8 cellular contexts compared by ENCODE assay signal in the genomic region with DNA sequence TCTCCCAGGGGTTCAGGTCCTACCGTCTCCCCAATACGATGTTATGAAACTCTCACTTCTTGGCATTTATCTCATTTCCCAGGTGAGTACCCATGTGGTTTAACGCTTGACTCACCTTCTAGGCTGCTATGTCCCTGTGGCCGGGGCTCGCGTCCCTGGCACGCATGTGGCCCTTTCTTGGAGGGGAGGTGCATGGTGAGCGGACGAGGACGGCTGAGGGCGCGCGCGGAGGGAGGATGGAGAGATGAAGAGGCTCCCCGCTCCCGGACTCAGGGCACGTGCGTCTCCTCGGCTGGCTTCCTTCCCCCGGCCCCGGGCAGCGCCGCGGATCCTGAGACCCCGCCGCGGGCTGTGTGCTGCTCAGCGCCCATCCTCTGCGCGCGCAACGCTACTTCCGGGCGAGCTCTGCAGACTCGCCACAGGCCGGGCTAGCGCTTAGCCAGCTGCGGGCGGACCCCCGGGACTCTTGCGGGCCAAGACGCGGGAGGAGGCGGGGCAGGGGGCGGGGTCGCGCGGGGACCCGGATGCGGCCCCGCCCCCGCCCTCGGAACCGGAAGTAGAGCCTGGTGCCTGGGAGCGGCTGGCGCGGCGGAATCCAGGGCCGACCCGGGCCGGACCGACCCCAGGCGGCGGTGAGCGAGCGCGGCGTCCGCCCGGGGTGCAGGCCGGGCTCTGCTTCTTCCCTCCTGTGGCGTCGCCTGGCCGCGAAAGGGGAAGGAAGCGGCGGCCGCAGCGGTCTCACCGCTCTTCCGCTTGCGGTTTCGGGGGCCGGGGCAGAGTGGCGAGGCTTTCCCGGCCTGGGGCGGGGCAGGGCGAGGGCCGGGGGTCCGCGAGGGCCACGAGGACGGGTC. TPM values are rescaled to one million over a fixed set of nuclear protein-coding genes. Genes with fewer than 3 reads are reported as not detected.
DNase-seq lines count a peak whose midpoint lies in the region; ATAC-seq and TF ChIP-seq lines count a peak whose summit lies in the region.

A gene (plus strand): TSS at position 547 of the 851 bp plus-strand sequence. CDS start 8,769 bp downstream, outside the sequence.

- H3K4me1 ChIP-seq in duodenal mucosa (ENCODE audit: control insufficient read depth in 1 of 2, insufficient read depth in 2 of 2, low read length in 2 of 2) (peaks cover 19 to 27% of the 10 kb centered on the region in 2 donors), liver (ENCODE audit: control insufficient read depth in 4 of 4, insufficient read depth in 4 of 4, low read length in 3 of 4) (peaks cover 5 to 31% (median 15%) of the 10 kb centered on the region in 4 donors)

- H3K4me1 Mint-ChIP-seq in activated CD8-positive, alpha-beta T cell treated with anti-CD3 and anti-CD28 coated beads for 36 hours (ENCODE audit: low read depth) = peaks cover 35% of the 10 kb centered on the region

- TF ChIP-seq RAD21 in liver (IDR thresholded peaks at IDR 0.05) = no peak

- DNase-seq in GM10248 (ENCODE audit: extremely low spot score) (peak; percentile 88), NCI-H748 (lab: John Stamatoyannopoulos, UW; ENCODE audit: unreplicated experiment) (peak; percentile 94)
- DNase-seq in activated CD8-positive, alpha-beta T cell treated with anti-CD3 and anti-CD28 coated beads for 36 hours = peak; percentile 78
- DNase-seq in stimulated activated CD4-positive, alpha-beta T cell treated with anti-CD3 and anti-CD28 coated beads, Interleukin-2, amount 100 ng/mL, for 48 hours = peak; percentile 69 to 70

- H3K9ac ChIP-seq in duodenal mucosa (ENCODE audit: low read depth in 1 of 2, low read length in 2 of 2) = peak within 1 kb of the TSS; percentile 70 to 71
- H3K9ac ChIP-seq in liver (ENCODE audit: low read depth in 1 of 2, low read length in 2 of 2) = peak within 1 kb of the TSS; percentile 41 to 45

- peak within 1 kb of the TSS; percentile 71 for H3K27ac ChIP-seq in duodenal mucosa (ENCODE audit: low read depth, low read length)
- H3K27ac ChIP-seq in liver (ENCODE audit: low read depth in 1 of 2, low read length in 2 of 2) = peak within 1 kb of the TSS; percentile 67 to 73

- H3K4me3 ChIP-seq in duodenal mucosa (ENCODE audit: low read depth in 1 of 2, low read length in 2 of 2) (peak within 1 kb of the TSS; percentile 86 to 92), liver (ENCODE audit: low read depth in 1 of 3, low read length in 3 of 3) (peak within 1 kb of the TSS; percentile 77 to 91 (median 87))

- CTCF ChIA-PET in GM10248 (lab: Yijun Ruan, JAX) = interaction anchor here (1.4 kb wide), 1 partner anchor 12 kb away, joined by 3 read pairs; no protein-coding TSS in a partner anchor
- CTCF ChIA-PET in activated CD8-positive, alpha-beta T cell treated with anti-CD3 and anti-CD28 coated beads for 36 hours (lab: Charles Lee) = no interaction called here

- H3K4me3 Mint-ChIP-seq in activated CD8-positive, alpha-beta T cell treated with anti-CD3 and anti-CD28 coated beads for 36 hours = peak within 1 kb of the TSS; percentile 78

- peaks cover 40% of the 10 kb centered on the region for H3K27me3 Mint-ChIP-seq in activated CD8-positive, alpha-beta T cell treated with anti-CD3 and anti-CD28 coated beads for 36 hours

- no peaks in the 10 kb centered on the region for H3K9me3 ChIP-seq in duodenal mucosa (ENCODE audit: control insufficient read depth in 1 of 2, low read length in 2 of 2)
- no peaks in the 10 kb centered on the region for H3K9me3 ChIP-seq in liver (ENCODE audit: control insufficient read depth in 4 of 4, low read length in 3 of 4)

- peak within 1 kb of the TSS; percentile 82 for H3K27ac Mint-ChIP-seq in activated CD8-positive, alpha-beta T cell treated with anti-CD3 and anti-CD28 coated beads for 36 hours

- TF ChIP-seq CTCF in GM10248 (IDR thresholded peaks at IDR 0.05; ENCODE audit: control extremely low read depth, extremely low read depth, low read depth, missing control alignments) (no peak), liver (IDR thresholded peaks at IDR 0.05; ENCODE audit: low read depth, low read length, missing input control) (no peak)
- TF ChIP-seq CTCF in activated CD8-positive, alpha-beta T cell treated with anti-CD3 and anti-CD28 coated beads for 36 hours (IDR thresholded peaks at IDR 0.05) = no peak

- H3K36me3 Mint-ChIP-seq in activated CD8-positive, alpha-beta T cell treated with anti-CD3 and anti-CD28 coated beads for 36 hours (ENCODE audit: low read depth) = peaks cover 1% of the 10 kb centered on the region

- POLR2A ChIA-PET in GM10248 (lab: Yijun Ruan, JAX) = no interaction called here
- POLR2A ChIA-PET in activated CD8-positive, alpha-beta T cell treated with anti-CD3 and anti-CD28 coated beads for 36 hours (lab: Charles Lee) = interaction anchor here (1.0 kb wide), 1 partner anchor 13 kb away, joined by 3 read pairs; no protein-coding TSS in a partner anchor

- under 1% methylated on average over 93 of the region's 93 CpGs for WGBS in liver

- H3K27me3 ChIP-seq in duodenal mucosa (ENCODE audit: control insufficient read depth in 1 of 2, insufficient read depth in 2 of 2, low read length in 2 of 2) = peaks cover 0 to 8% of the 10 kb centered on the region in 2 donors
- no peaks in the 10 kb centered on the region for H3K27me3 ChIP-seq in liver (ENCODE audit: control insufficient read depth in 4 of 4, insufficient read depth in 4 of 4, low read length in 3 of 4)

- H3K9me3 Mint-ChIP-seq in activated CD8-positive, alpha-beta T cell treated with anti-CD3 and anti-CD28 coated beads for 36 hours = no peaks in the 10 kb centered on the region

- ATAC-seq in HG03571 (IDR thresholded peaks at IDR 0.05; ENCODE audit: unreplicated experiment) = peak; percentile 48
- peak; percentile 75 for ATAC-seq in activated CD8-positive, alpha-beta T cell treated with anti-CD3 and anti-CD28 coated beads for 36 hours
- ATAC-seq in GM19467 (IDR thresholded peaks at IDR 0.05; ENCODE audit: unreplicated experiment) = no peak

- H3K36me3 ChIP-seq in duodenal mucosa (ENCODE audit: control insufficient read depth in 1 of 2, insufficient read depth in 2 of 2, low read length in 2 of 2) (no peaks in the 10 kb centered on the region), liver (ENCODE audit: control insufficient read depth in 4 of 4, insufficient read depth in 3 of 4, low read depth in 1 of 4, low read length in 3 of 4) (no peaks in the 10 kb centered on the region)

- intact Hi-C loops in activated CD8-positive, alpha-beta T cell treated with anti-CD3 and anti-CD28 coated beads for 36 hours (cut with micrococcal nuclease) = no loop called here

TF ChIP-seq in liver, 16 proteins besides CTCF, POLR2A, EP300 and RAD21:
- no peak for TF ChIP-seq HNF4G (IDR thresholded peaks at IDR 0.05)
- no peak for TF ChIP-seq NR2F2 (IDR thresholded peaks at IDR 0.05)
- peak in 1 of 2 donors; percentile 70 for TF ChIP-seq GABPA (IDR thresholded peaks at IDR 0.05 in 1 of 2, conservative IDR thresholded peaks at IDR 0.05 in 1 of 2)
- TF ChIP-seq, protein P1, sequence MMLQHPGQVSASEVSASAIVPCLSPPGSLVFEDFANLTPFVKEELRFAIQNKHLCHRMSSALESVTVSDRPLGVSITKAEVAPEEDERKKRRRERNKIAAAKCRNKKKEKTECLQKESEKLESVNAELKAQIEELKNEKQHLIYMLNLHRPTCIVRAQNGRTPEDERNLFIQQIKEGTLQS (IDR thresholded peaks at IDR 0.05) = no peak
- no peak for TF ChIP-seq HNF4A (conservative IDR thresholded peaks at IDR 0.05)
- no peak for TF ChIP-seq FOXA1 (IDR thresholded peaks at IDR 0.05)
- TF ChIP-seq, protein P2, sequence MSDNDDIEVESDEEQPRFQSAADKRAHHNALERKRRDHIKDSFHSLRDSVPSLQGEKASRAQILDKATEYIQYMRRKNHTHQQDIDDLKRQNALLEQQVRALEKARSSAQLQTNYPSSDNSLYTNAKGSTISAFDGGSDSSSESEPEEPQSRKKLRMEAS (IDR thresholded peaks at IDR 0.05) = peak; percentile 47
- TF ChIP-seq RXRA (IDR thresholded peaks at IDR 0.05) = no peak

RNA-seq across cellular contexts. Expression of the gene that starts here (rescaled TPM):
- 1 to 10 TPM; 8.6 to 9.9 TPM for total RNA-seq in activated CD8-positive, alpha-beta T cell treated with anti-CD3 and anti-CD28 coated beads for 36 hours
- total RNA-seq in liver = 100 to 1,000 TPM in 1 of 2 donors, 10 to 100 TPM in 1; 39.1 to 136 TPM
- 10 to 100 TPM; 38.7 to 51.6 TPM for polyA plus RNA-seq in liver
